22 cellular contexts compared by ENCODE assay signal in the genomic region with DNA sequence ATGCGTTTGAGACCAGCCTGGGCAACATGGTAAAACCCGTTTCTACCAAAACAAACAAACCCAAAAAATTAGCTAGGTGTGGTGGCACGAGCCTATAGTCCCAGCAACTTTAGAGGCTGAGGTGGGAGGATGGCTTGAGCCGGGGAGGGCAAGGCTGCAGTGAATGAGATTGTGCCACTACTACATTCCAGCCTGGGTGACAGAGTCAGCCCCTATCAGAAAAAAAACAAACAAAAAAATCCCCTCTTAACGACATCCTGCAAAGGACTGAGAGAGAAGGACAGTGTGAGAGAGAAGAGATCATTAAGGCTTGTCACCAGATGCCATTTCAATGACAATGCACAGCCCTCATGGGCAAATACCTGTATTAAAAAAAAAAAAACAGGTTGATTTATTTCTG.
"Had no signal": no experiment of that assay in that cellular context is flagged by ENCODE, and none has a peak within 500 bp of the region (broad histone marks: within the 10 kb centered on the region; RNA-seq: fewer than 3 reads in every experiment).

No MANE protein-coding gene starts in this region.

- DNase-seq: activated B cell treated with CpG ODN at 0.5 μM for 24 hours; activated CD4-positive, alpha-beta memory T cell treated with anti-CD3 and anti-CD28 coated beads for 36 hours; activated CD4-positive, alpha-beta T cell treated with anti-CD3 and anti-CD28 coated beads for 4 hours; activated naive CD4-positive, alpha-beta T cell; activated naive CD8-positive, alpha-beta T cell treated with anti-CD3 and anti-CD28 coated beads for 36 hours; activated T-cell treated with anti-CD3 and anti-CD28 coated beads for 4 hours; amniotic stem cell; effector memory CD8-positive, alpha-beta T cell; foreskin fibroblast; kidney; left lung; midbrain; right lobe of liver; stimulated activated CD4-positive, alpha-beta T cell treated with anti-CD3 and anti-CD28 coated beads, Interleukin-4, amount 100 ng/mL, for 24 hours; stomach; testis had no signal

- H3K27me3 ChIP-seq: cardiac muscle cell, right lobe of liver, testis had no signal

- H3K4me3 Mint-ChIP-seq: activated B cell treated with CpG ODN at 0.5 μM for 24 hours; activated CD4-positive, alpha-beta memory T cell treated with anti-CD3 and anti-CD28 coated beads for 36 hours; activated naive CD8-positive, alpha-beta T cell treated with anti-CD3 and anti-CD28 coated beads for 36 hours; activated T-helper 1 cell treated with anti-CD3 and anti-CD28 coated beads, Interleukin-12 subunit alpha, Interleukin-12 subunit beta, Interleukin-2, Interleukin-4 antibody, amounts not matched to agents 30 ng/mL and 10 ng/mL and 1 ng/mL, durations not matched to agents 14 hours and 24 hours and 36 hours; effector memory CD8-positive, alpha-beta T cell; nephron; stimulated activated effector memory CD8-positive, alpha-beta T cell treated with anti-CD3 and anti-CD28 coated beads, Interleukin-12 subunit alpha, Interleukin-12 subunit beta, amount 100 ng/mL, for 72 hours had no signal

- H3K36me3 Mint-ChIP-seq: activated CD4-positive, alpha-beta memory T cell treated with anti-CD3 and anti-CD28 coated beads for 36 hours; activated naive CD8-positive, alpha-beta T cell treated with anti-CD3 and anti-CD28 coated beads for 36 hours; stimulated activated effector memory CD8-positive, alpha-beta T cell treated with anti-CD3 and anti-CD28 coated beads, Interleukin-12 subunit alpha, Interleukin-12 subunit beta, amount 100 ng/mL, for 72 hours had no signal

- H3K4me3 ChIP-seq: cardiac muscle cell, left lung, right lobe of liver, stomach, testis had no signal

- H3K9me3 ChIP-seq: left lung, right lobe of liver, stomach, testis had no signal

- H3K27ac Mint-ChIP-seq: activated B cell treated with CpG ODN at 0.5 μM for 24 hours; activated CD4-positive, alpha-beta memory T cell treated with anti-CD3 and anti-CD28 coated beads for 36 hours; activated naive CD8-positive, alpha-beta T cell treated with anti-CD3 and anti-CD28 coated beads for 36 hours; activated T-helper 1 cell treated with anti-CD3 and anti-CD28 coated beads, Interleukin-12 subunit alpha, Interleukin-12 subunit beta, Interleukin-2, Interleukin-4 antibody, amounts not matched to agents 30 ng/mL and 10 ng/mL and 1 ng/mL, durations not matched to agents 14 hours and 24 hours and 36 hours; effector memory CD8-positive, alpha-beta T cell; nephron; stimulated activated effector memory CD8-positive, alpha-beta T cell treated with anti-CD3 and anti-CD28 coated beads, Interleukin-12 subunit alpha, Interleukin-12 subunit beta, amount 100 ng/mL, for 72 hours had no signal

- H3K4me1 ChIP-seq: left lung, parathyroid adenoma, right lobe of liver, stomach had no signal

- H3K9me3 Mint-ChIP-seq: activated B cell treated with CpG ODN at 0.5 μM for 24 hours; activated CD4-positive, alpha-beta memory T cell treated with anti-CD3 and anti-CD28 coated beads for 36 hours; activated naive CD8-positive, alpha-beta T cell treated with anti-CD3 and anti-CD28 coated beads for 36 hours; activated T-helper 1 cell treated with anti-CD3 and anti-CD28 coated beads, Interleukin-12 subunit alpha, Interleukin-12 subunit beta, Interleukin-2, Interleukin-4 antibody, amounts not matched to agents 30 ng/mL and 10 ng/mL and 1 ng/mL, durations not matched to agents 14 hours and 24 hours and 36 hours; effector memory CD8-positive, alpha-beta T cell; nephron; stimulated activated effector memory CD8-positive, alpha-beta T cell treated with anti-CD3 and anti-CD28 coated beads, Interleukin-12 subunit alpha, Interleukin-12 subunit beta, amount 100 ng/mL, for 72 hours had no signal

- H3K4me1 Mint-ChIP-seq: activated B cell treated with CpG ODN at 0.5 μM for 24 hours; activated naive CD8-positive, alpha-beta T cell treated with anti-CD3 and anti-CD28 coated beads for 36 hours; stimulated activated effector memory CD8-positive, alpha-beta T cell treated with anti-CD3 and anti-CD28 coated beads, Interleukin-12 subunit alpha, Interleukin-12 subunit beta, amount 100 ng/mL, for 72 hours had no signal

- ATAC-seq: effector memory CD8-positive, alpha-beta T cell; left lung; right lobe of liver; stimulated activated effector memory CD8-positive, alpha-beta T cell treated with anti-CD3 and anti-CD28 coated beads, Interleukin-12 subunit alpha, Interleukin-12 subunit beta, amount 100 ng/mL, for 72 hours had no signal

- H3K36me3 ChIP-seq: cardiac muscle cell, left lung, right lobe of liver, stomach had no signal

- H3K27ac ChIP-seq: cardiac muscle cell, epithelial cell of prostate, left lung, parathyroid adenoma, right lobe of liver, stomach, testis had no signal
